Comparison of ENCODE assay signal across 15 cellular contexts in the genomic region with DNA sequence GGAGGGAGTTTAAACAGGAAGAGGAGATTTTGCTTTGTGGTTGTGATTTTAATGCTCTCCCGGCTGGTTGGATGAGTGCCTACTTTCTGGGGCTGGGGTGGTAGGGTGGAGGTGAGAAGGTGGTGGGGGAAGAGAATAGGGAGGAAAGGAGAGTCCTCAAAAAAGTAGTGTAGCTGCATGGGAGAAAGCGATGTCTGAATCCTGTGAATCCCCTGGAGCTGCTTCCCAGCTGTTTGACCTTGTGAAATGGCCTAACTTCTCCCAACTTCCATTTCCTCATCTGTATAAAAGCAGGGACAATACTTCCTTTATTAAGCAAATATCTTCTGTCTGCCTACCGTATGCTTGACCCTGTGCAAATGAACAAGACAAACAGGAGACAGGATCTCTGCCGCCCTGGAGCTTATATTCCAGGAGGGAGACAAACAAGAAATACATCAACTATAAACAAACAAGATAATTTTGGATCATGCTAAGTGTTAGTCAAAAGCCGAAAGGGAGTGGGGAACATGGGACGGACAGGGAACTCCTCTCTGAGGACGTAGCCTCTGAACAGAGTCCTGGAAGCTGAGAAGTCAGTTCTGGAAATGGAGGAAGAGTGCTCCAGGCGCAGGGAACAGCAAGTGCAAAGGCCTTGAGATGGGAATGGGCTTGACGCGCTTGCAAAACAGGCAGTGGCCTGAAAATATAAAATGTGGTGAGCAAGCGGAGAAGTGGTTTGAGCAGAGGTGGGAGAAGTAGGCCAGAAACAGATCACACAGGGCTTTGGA.
DNase-seq lines count a peak whose midpoint lies in the region; ATAC-seq, FAIRE-seq and TF ChIP-seq lines count a peak whose summit lies in the region.
"Had no signal": no experiment of that assay in that cellular context is flagged by ENCODE, and none has a peak within 500 bp of the region (broad histone marks: within the 10 kb centered on the region; RNA-seq: fewer than 3 reads in every experiment).

No MANE protein-coding gene starts in this region.

- no peaks in the 10 kb centered on the region for H3K36me3 ChIP-seq in BLaER1 treated with 17β-estradiol and CSF1 and Interleukin-3, amounts not matched to agents 10 nM and 100 nM
- no peaks in the 10 kb centered on the region for H3K36me3 ChIP-seq in HEK293 (ENCODE audit: control insufficient read depth in 2 of 2, insufficient read depth in 1 of 2, low read length in 2 of 2)

- intact Hi-C loops in head of caudate nucleus (cut with DNase I), result no loop called here

- H3K4me1 ChIP-seq in BLaER1 treated with 17β-estradiol and CSF1 and Interleukin-3, amounts not matched to agents 10 nM and 100 nM, result peaks cover 59 to 96% (median 79%) of the 10 kb centered on the region in 10 experiments
- peaks cover 25% of the 10 kb centered on the region for H3K4me1 ChIP-seq in HEK293 (ENCODE audit: control insufficient read depth, insufficient read depth, low read length)

- H3K27ac Mint-ChIP-seq in naive B cell, result peak overlapping the region in 4 of 6 donors; percentile 12 to 95 (median 68)
- H3K27ac Mint-ChIP-seq: activated CD8-positive, alpha-beta memory T cell treated with anti-CD3 and anti-CD28 coated beads, Interleukin-2, amount 10 ng/mL, durations not matched to agents 7 days and 5 days; activated naive CD8-positive, alpha-beta T cell treated with anti-CD3 and anti-CD28 coated beads for 36 hours had no signal

- peaks cover 0 to 5% (median 0%) of the 10 kb centered on the region in 7 donors for H3K9me3 Mint-ChIP-seq in naive B cell

- POLR2A ChIA-PET in HEK293 (lab: Yijun Ruan, JAX), result no interaction called here

- peak; percentile 15 for DNase-seq in dermis blood vessel endothelial cell
- no peak for DNase-seq in naive B cell
- no peak for DNase-seq in head of caudate nucleus
- DNase-seq in activated effector memory CD4-positive, alpha-beta T cell treated with Interleukin-2 at 50 U/mL for 16 hours, result no peak
- no peak for DNase-seq in NCI-H1092 treated with DMSO at 0.1 percent for 48 hours (lab: John Stamatoyannopoulos, UW)
- no peak for DNase-seq in GM12892 (ENCODE audit: insufficient read length)
- DNase-seq: activated CD8-positive, alpha-beta memory T cell treated with anti-CD3 and anti-CD28 coated beads, Interleukin-2, amount 10 ng/mL, durations not matched to agents 7 days and 5 days; activated naive CD8-positive, alpha-beta T cell treated with anti-CD3 and anti-CD28 coated beads for 36 hours; COR-L47; posterior cingulate gyrus; stimulated activated CD4-positive, alpha-beta T cell treated with anti-CD3 and anti-CD28 coated beads, Interleukin-2, amount 100 ng/mL, for 24 hours; T-helper 9 cell had no signal

- H3K4me1 Mint-ChIP-seq in naive B cell, result peaks cover 16 to 41% (median 40%) of the 10 kb centered on the region in 3 donors

- no peaks in the 10 kb centered on the region for H3K9me3 ChIP-seq in BLaER1 treated with 17β-estradiol and CSF1 and Interleukin-3, amounts not matched to agents 10 nM and 100 nM (replicated peaks in 1 of 11)
- no peaks in the 10 kb centered on the region for H3K9me3 ChIP-seq in HEK293 (ENCODE audit: control insufficient read depth, insufficient read depth, low read depth, low read length)

- no peak for ATAC-seq in naive B cell (ENCODE audit: low read depth in 2 of 2)
- ATAC-seq: activated CD8-positive, alpha-beta memory T cell treated with anti-CD3 and anti-CD28 coated beads, Interleukin-2, amount 10 ng/mL, durations not matched to agents 7 days and 5 days had no signal

- H3K9ac ChIP-seq in BLaER1 treated with 17β-estradiol and CSF1 and Interleukin-3, amounts not matched to agents 10 nM and 100 nM, result peak overlapping the region in 9 of 11 experiments; percentile 55 to 82 (median 75); a peak in 17 of 22 replicates

- H3K27me3 ChIP-seq in BLaER1 treated with 17β-estradiol and CSF1 and Interleukin-3, amounts not matched to agents 10 nM and 100 nM, result no peaks in the 10 kb centered on the region

- peaks cover 5 to 34% (median 6%) of the 10 kb centered on the region in 3 donors for H3K27me3 Mint-ChIP-seq in naive B cell

- no peak for TF ChIP-seq CTCF in HEK293 (tag by site-specific recombination; IDR thresholded peaks at IDR 0.05)

- H3K36me3 Mint-ChIP-seq in naive B cell, result no peaks in the 10 kb centered on the region
- H3K36me3 Mint-ChIP-seq: activated CD8-positive, alpha-beta memory T cell treated with anti-CD3 and anti-CD28 coated beads, Interleukin-2, amount 10 ng/mL, durations not matched to agents 7 days and 5 days; activated naive CD8-positive, alpha-beta T cell treated with anti-CD3 and anti-CD28 coated beads for 36 hours had no signal

- H3K4me3 Mint-ChIP-seq in naive B cell, result peak overlapping the region in 5 of 8 donors; percentile 20 to 81 (median 60)
- H3K4me3 Mint-ChIP-seq: activated CD8-positive, alpha-beta memory T cell treated with anti-CD3 and anti-CD28 coated beads, Interleukin-2, amount 10 ng/mL, durations not matched to agents 7 days and 5 days; activated naive CD8-positive, alpha-beta T cell treated with anti-CD3 and anti-CD28 coated beads for 36 hours had no signal

- no peak for TF ChIP-seq POLR2A in GM12892 (IDR thresholded peaks at IDR 0.05; ENCODE audit: low read depth, low read length)

- FAIRE-seq in GM12892 (lab: Jason Lieb, UNC), result no peak
- FAIRE-seq: frontal cortex had no signal

- H3K27ac ChIP-seq in BLaER1 treated with 17β-estradiol and CSF1 and Interleukin-3, amounts not matched to agents 10 nM and 100 nM, result peak overlapping the region in 10 of 11 experiments; percentile 31 to 97 (median 92); a peak in 20 of 22 replicates
- H3K27ac ChIP-seq in HEK293 (ENCODE audit: extremely low read depth, low read depth, low read length), result no peak overlapping the region

- peak overlapping the region; percentile 78 to 97 (median 88) for H3K4me2 ChIP-seq in BLaER1 treated with 17β-estradiol and CSF1 and Interleukin-3, amounts not matched to agents 10 nM and 100 nM

- H3K4me3 ChIP-seq in BLaER1 treated with 17β-estradiol and CSF1 and Interleukin-3, amounts not matched to agents 10 nM and 100 nM, result peak overlapping the region in 4 of 10 experiments; percentile 1 to 37 (median 8); a peak in 4 of 20 replicates
- no peak overlapping the region for H3K4me3 ChIP-seq in HEK293 (ENCODE audit: low read depth, low read length)

- H4K20me1 ChIP-seq in BLaER1 treated with 17β-estradiol and CSF1 and Interleukin-3, amounts not matched to agents 10 nM and 100 nM, result no peaks in the 10 kb centered on the region

- CTCF ChIA-PET in HEK293 (lab: Yijun Ruan, JAX), result interaction anchor here (1.0 kb wide), 1 partner anchor 70 kb away, joined by 6 read pairs; no protein-coding TSS in a partner anchor

TF ChIP-seq in HEK293, 187 proteins besides CTCF, POLR2A, EP300 and RAD21:
- TF ChIP-seq, protein P1, sequence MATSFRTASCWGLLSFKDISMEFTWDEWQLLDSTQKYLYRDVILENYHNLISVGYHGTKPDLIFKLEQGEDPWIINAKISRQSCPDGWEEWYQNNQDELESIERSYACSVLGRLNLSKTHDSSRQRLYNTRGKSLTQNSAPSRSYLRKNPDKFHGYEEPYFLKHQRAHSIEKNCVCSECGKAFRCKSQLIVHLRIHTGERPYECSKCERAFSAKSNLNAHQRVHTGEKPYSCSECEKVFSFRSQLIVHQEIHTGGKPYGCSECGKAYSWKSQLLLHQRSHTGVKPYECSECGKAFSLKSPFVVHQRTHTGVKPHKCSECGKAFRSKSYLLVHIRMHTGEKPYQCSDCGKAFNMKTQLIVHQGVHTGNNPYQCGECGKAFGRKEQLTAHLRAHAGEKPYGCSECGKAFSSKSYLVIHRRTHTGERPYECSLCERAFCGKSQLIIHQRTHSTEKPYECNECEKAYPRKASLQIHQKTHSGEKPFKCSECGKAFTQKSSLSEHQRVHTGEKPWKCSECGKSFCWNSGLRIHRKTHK (tag by site-specific recombination; IDR thresholded peaks at IDR 0.05), result no peak
- TF ChIP-seq, protein P2, sequence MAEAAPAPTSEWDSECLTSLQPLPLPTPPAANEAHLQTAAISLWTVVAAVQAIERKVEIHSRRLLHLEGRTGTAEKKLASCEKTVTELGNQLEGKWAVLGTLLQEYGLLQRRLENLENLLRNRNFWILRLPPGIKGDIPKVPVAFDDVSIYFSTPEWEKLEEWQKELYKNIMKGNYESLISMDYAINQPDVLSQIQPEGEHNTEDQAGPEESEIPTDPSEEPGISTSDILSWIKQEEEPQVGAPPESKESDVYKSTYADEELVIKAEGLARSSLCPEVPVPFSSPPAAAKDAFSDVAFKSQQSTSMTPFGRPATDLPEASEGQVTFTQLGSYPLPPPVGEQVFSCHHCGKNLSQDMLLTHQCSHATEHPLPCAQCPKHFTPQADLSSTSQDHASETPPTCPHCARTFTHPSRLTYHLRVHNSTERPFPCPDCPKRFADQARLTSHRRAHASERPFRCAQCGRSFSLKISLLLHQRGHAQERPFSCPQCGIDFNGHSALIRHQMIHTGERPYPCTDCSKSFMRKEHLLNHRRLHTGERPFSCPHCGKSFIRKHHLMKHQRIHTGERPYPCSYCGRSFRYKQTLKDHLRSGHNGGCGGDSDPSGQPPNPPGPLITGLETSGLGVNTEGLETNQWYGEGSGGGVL (tag by site-specific recombination; IDR thresholded peaks at IDR 0.05), result peak; percentile 89
